Comparison of ENCODE assay signal across 19 cellular contexts in genomic region chr16:19528666-19529065, GRCh38.
"Had no signal": no experiment of that assay in that cellular context is flagged by ENCODE, and none has a peak within 500 bp of the region (broad histone marks: within the 10 kb centered on the region; RNA-seq: fewer than 3 reads in every experiment).

No MANE protein-coding gene starts in this region.

- H3K27ac ChIP-seq: cardiac muscle cell had no signal

- H3K4me3 ChIP-seq: cardiac muscle cell had no signal

- DNase-seq: activated CD4-positive, alpha-beta T cell treated with anti-CD3 and anti-CD28 coated beads for 48 hours; activated CD4-positive, alpha-beta T cell treated with anti-CD3 and anti-CD28 coated beads, Interleukin-2, amount 50 U/mL, for 4 hours; activated CD8-positive, alpha-beta T cell treated with anti-CD3 and anti-CD28 coated beads, Interleukin-2, amount 10 ng/mL, durations not matched to agents 7 days and 5 days; activated effector memory CD4-positive, alpha-beta T cell treated with Interleukin-2 at 50 U/mL for 16 hours; activated naive CD4-positive, alpha-beta T cell; activated T-cell treated with anti-CD3 and anti-CD28 coated beads, Interleukin-2, amount 50 U/mL, for 24 hours; amniotic stem cell; cerebellar nuclear complex; MM.1S; NCI-H1105; NCI-H1436; NCI-H1694 treated with DMSO at 0.1 percent for 48 hours; NCI-H2081; NCI-H524; PC-3; SHP77 treated with DMSO at 0.1 percent for 48 hours had no signal

- ATAC-seq: activated CD4-positive, CD25-positive, alpha-beta regulatory T cell treated with anti-CD3 and anti-CD28 coated beads, Interleukin-2, amount 50 U/mL, for 24 hours; activated CD8-positive, alpha-beta T cell treated with anti-CD3 and anti-CD28 coated beads, Interleukin-2, amount 10 ng/mL, durations not matched to agents 7 days and 5 days; PC-3 had no signal

- H3K27me3 ChIP-seq: cardiac muscle cell had no signal

- FAIRE-seq: astrocyte had no signal
